ENCODE assay signal across 2 cellular contexts in the genomic region with DNA sequence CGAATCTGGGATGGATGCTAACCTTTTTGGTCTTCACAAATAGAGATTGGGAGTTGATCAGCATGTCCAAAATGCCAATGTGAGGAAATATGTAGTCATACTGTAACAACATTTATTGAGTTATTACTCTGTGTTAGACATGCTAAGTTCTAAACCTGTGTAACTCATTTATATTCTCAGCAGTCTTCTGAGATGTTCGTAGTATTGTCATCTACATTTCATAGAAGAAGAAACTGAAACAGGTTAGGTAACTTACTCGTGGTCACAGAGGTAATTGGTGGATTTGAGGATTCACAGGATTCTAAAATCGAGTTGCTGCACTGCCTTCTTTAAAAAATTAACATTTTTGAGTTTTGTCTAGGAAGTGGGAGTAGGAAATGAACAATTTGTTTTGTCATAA.
TF ChIP-seq lines count a peak whose summit lies in the region.

No MANE protein-coding gene starts in this region.

TF ChIP-seq in SK-N-SH, 30 proteins besides CTCF, POLR2A, EP300 and RAD21 (continued from another document):
- no peak for TF ChIP-seq RCOR1 (IDR thresholded peaks at IDR 0.05; ENCODE audit: low read length)
- TF ChIP-seq, protein P1, sequence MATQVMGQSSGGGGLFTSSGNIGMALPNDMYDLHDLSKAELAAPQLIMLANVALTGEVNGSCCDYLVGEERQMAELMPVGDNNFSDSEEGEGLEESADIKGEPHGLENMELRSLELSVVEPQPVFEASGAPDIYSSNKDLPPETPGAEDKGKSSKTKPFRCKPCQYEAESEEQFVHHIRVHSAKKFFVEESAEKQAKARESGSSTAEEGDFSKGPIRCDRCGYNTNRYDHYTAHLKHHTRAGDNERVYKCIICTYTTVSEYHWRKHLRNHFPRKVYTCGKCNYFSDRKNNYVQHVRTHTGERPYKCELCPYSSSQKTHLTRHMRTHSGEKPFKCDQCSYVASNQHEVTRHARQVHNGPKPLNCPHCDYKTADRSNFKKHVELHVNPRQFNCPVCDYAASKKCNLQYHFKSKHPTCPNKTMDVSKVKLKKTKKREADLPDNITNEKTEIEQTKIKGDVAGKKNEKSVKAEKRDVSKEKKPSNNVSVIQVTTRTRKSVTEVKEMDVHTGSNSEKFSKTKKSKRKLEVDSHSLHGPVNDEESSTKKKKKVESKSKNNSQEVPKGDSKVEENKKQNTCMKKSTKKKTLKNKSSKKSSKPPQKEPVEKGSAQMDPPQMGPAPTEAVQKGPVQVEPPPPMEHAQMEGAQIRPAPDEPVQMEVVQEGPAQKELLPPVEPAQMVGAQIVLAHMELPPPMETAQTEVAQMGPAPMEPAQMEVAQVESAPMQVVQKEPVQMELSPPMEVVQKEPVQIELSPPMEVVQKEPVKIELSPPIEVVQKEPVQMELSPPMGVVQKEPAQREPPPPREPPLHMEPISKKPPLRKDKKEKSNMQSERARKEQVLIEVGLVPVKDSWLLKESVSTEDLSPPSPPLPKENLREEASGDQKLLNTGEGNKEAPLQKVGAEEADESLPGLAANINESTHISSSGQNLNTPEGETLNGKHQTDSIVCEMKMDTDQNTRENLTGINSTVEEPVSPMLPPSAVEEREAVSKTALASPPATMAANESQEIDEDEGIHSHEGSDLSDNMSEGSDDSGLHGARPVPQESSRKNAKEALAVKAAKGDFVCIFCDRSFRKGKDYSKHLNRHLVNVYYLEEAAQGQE (IDR thresholded peaks at IDR 0.05; ENCODE audit: low read depth, low read length): no peak
- TF ChIP-seq RFX5 (IDR thresholded peaks at IDR 0.05; ENCODE audit: low read length): no peak
- no peak for TF ChIP-seq JUND (IDR thresholded peaks at IDR 0.05)

TF ChIP-seq in SK-N-SH treated with all-trans-retinoic acid at 6 μM for 48 hours, 23 proteins besides CTCF, POLR2A, EP300 and RAD21 (continued from another document):
- TF ChIP-seq, protein P2, sequence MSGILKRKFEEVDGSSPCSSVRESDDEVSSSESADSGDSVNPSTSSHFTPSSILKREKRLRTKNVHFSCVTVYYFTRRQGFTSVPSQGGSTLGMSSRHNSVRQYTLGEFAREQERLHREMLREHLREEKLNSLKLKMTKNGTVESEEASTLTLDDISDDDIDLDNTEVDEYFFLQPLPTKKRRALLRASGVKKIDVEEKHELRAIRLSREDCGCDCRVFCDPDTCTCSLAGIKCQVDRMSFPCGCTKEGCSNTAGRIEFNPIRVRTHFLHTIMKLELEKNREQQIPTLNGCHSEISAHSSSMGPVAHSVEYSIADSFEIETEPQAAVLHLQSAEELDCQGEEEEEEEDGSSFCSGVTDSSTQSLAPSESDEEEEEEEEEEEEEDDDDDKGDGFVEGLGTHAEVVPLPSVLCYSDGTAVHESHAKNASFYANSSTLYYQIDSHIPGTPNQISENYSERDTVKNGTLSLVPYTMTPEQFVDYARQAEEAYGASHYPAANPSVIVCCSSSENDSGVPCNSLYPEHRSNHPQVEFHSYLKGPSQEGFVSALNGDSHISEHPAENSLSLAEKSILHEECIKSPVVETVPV (CRISPR knock-in tag; IDR thresholded peaks at IDR 0.05): no peak
- no peak for TF ChIP-seq BACH2 (CRISPR knock-in tag; IDR thresholded peaks at IDR 0.05; ENCODE audit: borderline replicate concordance)
- TF ChIP-seq ZNF565 (CRISPR knock-in tag; conservative IDR thresholded peaks at IDR 0.05; ENCODE audit: low read depth): no peak
- TF ChIP-seq ZNF8 (CRISPR knock-in tag; IDR thresholded peaks at IDR 0.05): no peak
- TF ChIP-seq ISL1 (CRISPR knock-in tag; IDR thresholded peaks at IDR 0.05): no peak
